Comparison of ENCODE assay signal across 11 cellular contexts in genomic region chr4:21845663-21846062, GRCh38.
"Had no signal": no experiment of that assay in that cellular context is flagged by ENCODE, and none has a peak within 500 bp of the region (broad histone marks: within the 10 kb centered on the region; RNA-seq: fewer than 3 reads in every experiment).

No MANE protein-coding gene starts in this region.

- H3K4me1 ChIP-seq: esophagus muscularis mucosa, gastroesophageal sphincter, tibial artery had no signal

- H3K27ac ChIP-seq: esophagus muscularis mucosa, gastroesophageal sphincter, skin epidermis, tibial artery had no signal

- DNase-seq: activated effector memory CD4-positive, alpha-beta T cell treated with anti-CD3 and anti-CD28 coated beads, Interleukin-2, amount 50 U/mL, for 16 hours; activated T-cell treated with anti-CD3 and anti-CD28 coated beads, Interleukin-2, amount 50 U/mL, for 24 hours; aorta; hippocampal formation; retina; T-helper 2 cell; tibial artery; uterus had no signal

- H3K9me3 ChIP-seq: esophagus muscularis mucosa, gastroesophageal sphincter, tibial artery, uterus had no signal

- H3K27me3 ChIP-seq: esophagus muscularis mucosa, gastroesophageal sphincter, tibial artery, uterus had no signal

- H3K4me3 ChIP-seq: esophagus muscularis mucosa, gastroesophageal sphincter, skin epidermis, tibial artery, uterus had no signal

- H3K36me3 ChIP-seq: esophagus muscularis mucosa, gastroesophageal sphincter, tibial artery, uterus had no signal
